In the genomic region with DNA sequence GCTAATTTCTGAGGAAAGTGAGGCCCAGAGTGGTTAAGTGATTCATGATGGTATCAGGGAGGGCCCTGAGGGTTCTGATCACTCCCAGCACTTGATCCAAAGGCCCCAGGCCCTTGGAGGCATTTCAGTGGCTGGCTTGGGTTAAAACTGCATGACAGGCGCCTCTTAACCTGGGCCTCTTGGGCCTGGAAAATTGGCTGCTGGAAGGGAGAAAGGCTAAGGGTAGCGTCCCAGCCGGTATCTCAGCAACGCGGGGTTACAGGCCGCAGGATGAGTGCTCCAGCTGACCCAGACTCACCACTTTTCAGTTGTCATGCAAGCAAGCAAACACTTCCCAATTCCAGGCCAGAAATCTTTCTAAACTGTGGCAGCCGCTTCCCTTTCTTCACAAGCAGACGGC, we compare ENCODE assay signal across 2 cellular contexts.
TF ChIP-seq lines count a peak whose summit lies in the region.

No MANE protein-coding gene starts in this region.

TF ChIP-seq in GM23338, 12 proteins besides CTCF, POLR2A, EP300 and RAD21 (continued from another document):
- TF ChIP-seq, protein P1, sequence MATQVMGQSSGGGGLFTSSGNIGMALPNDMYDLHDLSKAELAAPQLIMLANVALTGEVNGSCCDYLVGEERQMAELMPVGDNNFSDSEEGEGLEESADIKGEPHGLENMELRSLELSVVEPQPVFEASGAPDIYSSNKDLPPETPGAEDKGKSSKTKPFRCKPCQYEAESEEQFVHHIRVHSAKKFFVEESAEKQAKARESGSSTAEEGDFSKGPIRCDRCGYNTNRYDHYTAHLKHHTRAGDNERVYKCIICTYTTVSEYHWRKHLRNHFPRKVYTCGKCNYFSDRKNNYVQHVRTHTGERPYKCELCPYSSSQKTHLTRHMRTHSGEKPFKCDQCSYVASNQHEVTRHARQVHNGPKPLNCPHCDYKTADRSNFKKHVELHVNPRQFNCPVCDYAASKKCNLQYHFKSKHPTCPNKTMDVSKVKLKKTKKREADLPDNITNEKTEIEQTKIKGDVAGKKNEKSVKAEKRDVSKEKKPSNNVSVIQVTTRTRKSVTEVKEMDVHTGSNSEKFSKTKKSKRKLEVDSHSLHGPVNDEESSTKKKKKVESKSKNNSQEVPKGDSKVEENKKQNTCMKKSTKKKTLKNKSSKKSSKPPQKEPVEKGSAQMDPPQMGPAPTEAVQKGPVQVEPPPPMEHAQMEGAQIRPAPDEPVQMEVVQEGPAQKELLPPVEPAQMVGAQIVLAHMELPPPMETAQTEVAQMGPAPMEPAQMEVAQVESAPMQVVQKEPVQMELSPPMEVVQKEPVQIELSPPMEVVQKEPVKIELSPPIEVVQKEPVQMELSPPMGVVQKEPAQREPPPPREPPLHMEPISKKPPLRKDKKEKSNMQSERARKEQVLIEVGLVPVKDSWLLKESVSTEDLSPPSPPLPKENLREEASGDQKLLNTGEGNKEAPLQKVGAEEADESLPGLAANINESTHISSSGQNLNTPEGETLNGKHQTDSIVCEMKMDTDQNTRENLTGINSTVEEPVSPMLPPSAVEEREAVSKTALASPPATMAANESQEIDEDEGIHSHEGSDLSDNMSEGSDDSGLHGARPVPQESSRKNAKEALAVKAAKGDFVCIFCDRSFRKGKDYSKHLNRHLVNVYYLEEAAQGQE (IDR thresholded peaks at IDR 0.05; ENCODE audit: unreplicated experiment) = no peak
- TF ChIP-seq NANOG (IDR thresholded peaks at IDR 0.05; ENCODE audit: borderline replicate concordance) (no peak), CREB1 (CRISPR knock-in tag; IDR thresholded peaks at IDR 0.05; ENCODE audit: low read depth) (no peak), ZNF462 (CRISPR knock-in tag; IDR thresholded peaks at IDR 0.05) (no peak)

TF ChIP-seq in WTC11, 78 proteins besides CTCF, POLR2A, EP300 and RAD21 (continued from another document):
- TF ChIP-seq, protein P2, sequence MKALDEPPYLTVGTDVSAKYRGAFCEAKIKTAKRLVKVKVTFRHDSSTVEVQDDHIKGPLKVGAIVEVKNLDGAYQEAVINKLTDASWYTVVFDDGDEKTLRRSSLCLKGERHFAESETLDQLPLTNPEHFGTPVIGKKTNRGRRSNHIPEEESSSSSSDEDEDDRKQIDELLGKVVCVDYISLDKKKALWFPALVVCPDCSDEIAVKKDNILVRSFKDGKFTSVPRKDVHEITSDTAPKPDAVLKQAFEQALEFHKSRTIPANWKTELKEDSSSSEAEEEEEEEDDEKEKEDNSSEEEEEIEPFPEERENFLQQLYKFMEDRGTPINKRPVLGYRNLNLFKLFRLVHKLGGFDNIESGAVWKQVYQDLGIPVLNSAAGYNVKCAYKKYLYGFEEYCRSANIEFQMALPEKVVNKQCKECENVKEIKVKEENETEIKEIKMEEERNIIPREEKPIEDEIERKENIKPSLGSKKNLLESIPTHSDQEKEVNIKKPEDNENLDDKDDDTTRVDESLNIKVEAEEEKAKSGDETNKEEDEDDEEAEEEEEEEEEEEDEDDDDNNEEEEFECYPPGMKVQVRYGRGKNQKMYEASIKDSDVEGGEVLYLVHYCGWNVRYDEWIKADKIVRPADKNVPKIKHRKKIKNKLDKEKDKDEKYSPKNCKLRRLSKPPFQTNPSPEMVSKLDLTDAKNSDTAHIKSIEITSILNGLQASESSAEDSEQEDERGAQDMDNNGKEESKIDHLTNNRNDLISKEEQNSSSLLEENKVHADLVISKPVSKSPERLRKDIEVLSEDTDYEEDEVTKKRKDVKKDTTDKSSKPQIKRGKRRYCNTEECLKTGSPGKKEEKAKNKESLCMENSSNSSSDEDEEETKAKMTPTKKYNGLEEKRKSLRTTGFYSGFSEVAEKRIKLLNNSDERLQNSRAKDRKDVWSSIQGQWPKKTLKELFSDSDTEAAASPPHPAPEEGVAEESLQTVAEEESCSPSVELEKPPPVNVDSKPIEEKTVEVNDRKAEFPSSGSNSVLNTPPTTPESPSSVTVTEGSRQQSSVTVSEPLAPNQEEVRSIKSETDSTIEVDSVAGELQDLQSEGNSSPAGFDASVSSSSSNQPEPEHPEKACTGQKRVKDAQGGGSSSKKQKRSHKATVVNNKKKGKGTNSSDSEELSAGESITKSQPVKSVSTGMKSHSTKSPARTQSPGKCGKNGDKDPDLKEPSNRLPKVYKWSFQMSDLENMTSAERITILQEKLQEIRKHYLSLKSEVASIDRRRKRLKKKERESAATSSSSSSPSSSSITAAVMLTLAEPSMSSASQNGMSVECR (CRISPR knock-in tag; IDR thresholded peaks at IDR 0.05; ENCODE audit: borderline replicate concordance) = no peak
- TF ChIP-seq FOXP1 (CRISPR knock-in tag; IDR thresholded peaks at IDR 0.05; ENCODE audit: borderline replicate concordance) = no peak
- no peak for TF ChIP-seq AR (CRISPR knock-in tag; IDR thresholded peaks at IDR 0.05)
- no peak for TF ChIP-seq ZMAT4 (CRISPR knock-in tag; IDR thresholded peaks at IDR 0.05)
- TF ChIP-seq USF1 (CRISPR knock-in tag; IDR thresholded peaks at IDR 0.05) = no peak
- TF ChIP-seq CREM (CRISPR knock-in tag; IDR thresholded peaks at IDR 0.05) = no peak
- no peak for TF ChIP-seq ESRRA (CRISPR knock-in tag; IDR thresholded peaks at IDR 0.05; ENCODE audit: borderline replicate concordance)
- no peak for TF ChIP-seq NR2C2 (CRISPR knock-in tag; IDR thresholded peaks at IDR 0.05)
- TF ChIP-seq EMX1 (CRISPR knock-in tag; IDR thresholded peaks at IDR 0.05) = no peak
- TF ChIP-seq ZNF512 (CRISPR knock-in tag; IDR thresholded peaks at IDR 0.05; ENCODE audit: borderline replicate concordance) = no peak
- no peak for TF ChIP-seq TEAD1 (CRISPR knock-in tag; IDR thresholded peaks at IDR 0.05)
- no peak for TF ChIP-seq HMGXB4 (CRISPR knock-in tag; IDR thresholded peaks at IDR 0.05)
- no peak for TF ChIP-seq ZNF219 (CRISPR knock-in tag; IDR thresholded peaks at IDR 0.05; ENCODE audit: borderline replicate concordance)
- TF ChIP-seq ZNF416 (CRISPR knock-in tag; IDR thresholded peaks at IDR 0.05) = no peak
